In the genomic region with DNA sequence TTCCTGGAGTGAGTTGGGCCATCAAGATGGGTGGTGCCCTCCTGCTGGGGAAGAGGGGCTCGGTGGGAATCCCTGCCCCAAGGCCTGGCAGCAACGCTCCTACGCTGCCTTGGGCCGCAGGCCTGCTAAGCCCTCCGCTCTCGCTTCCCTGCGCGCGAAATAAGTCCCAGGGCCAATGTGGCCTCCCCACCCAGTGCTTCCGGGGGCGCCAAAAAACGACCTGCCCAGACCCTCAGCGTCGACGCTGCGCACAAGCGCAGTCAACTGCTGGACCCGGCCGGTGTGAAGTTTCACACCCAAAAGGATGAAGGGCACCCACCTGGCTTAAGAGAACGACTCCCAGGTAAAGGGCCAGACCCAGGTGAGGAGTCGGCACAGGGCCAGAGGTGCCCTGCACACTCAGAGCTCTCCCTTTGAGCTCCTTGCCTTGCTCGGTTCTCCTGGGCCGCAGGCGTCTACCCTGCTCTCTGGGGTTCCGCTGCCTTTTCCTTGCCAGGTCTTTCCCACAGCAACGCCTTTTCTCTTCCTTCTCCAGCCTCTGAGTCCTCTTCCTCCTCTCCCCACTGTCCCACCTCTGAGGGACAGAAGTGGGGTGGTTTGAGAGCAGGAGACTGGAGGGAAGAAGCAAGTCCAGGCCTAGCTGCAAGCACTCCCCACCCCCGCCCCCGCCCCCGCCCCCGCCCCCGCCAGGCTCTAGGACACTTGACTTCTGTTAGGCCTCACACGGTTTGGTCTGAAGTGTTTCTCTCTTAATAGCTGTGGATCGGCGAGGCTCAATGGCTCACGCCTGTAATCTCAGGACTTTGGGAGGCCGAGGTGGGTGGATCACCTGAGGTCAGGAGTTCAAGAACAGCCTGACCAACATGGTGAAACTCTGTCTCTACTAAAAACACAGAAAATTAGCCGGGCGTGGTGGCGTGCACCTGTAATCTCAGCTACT, we compare ENCODE assay signal across 2 cellular contexts.
TF ChIP-seq lines count a peak whose summit lies in the region.

DNAJC5G (plus strand) TSS at position 223 of the 940 bp plus-strand sequence. CDS start 1,296 bp downstream, outside the sequence.

TF ChIP-seq in GM23338, 12 proteins besides CTCF, POLR2A, EP300 and RAD21:
- no peak for TF ChIP-seq EZH2phosphoT487 (IDR thresholded peaks at IDR 0.05; ENCODE audit: unreplicated experiment)
TF ChIP-seq in GM23338: peak in this region for 0.

TF ChIP-seq in H1, 55 proteins besides CTCF, POLR2A, EP300 and RAD21:
- TF ChIP-seq FOSL1 (IDR thresholded peaks at IDR 0.05; ENCODE audit: insufficient read depth, low read depth, low read length) (no peak), BACH1 (IDR thresholded peaks at IDR 0.05; ENCODE audit: low read length) (no peak), EGR1 (IDR thresholded peaks at IDR 0.05; ENCODE audit: borderline replicate concordance, low read depth, low read length) (no peak)
